ENCODE assay signal across 8 cellular contexts in genomic region chr14:90330203-90331196, GRCh38. TPM values are rescaled to one million over a fixed set of nuclear protein-coding genes. Genes with fewer than 3 reads are reported as not detected.
DNase-seq lines count a peak whose midpoint lies in the region; ATAC-seq lines count a peak whose summit lies in the region.

No MANE protein-coding gene starts in this region.

- H3K4me3 ChIP-seq in iPS-18c (ENCODE audit: insufficient read depth, low read depth, low read length) (peak overlapping the region; percentile 93), stomach smooth muscle (ENCODE audit: low read length in 2 of 2) (peak overlapping the region; percentile 83 to 90)

- no peaks in the 10 kb centered on the region for H3K9me3 Mint-ChIP-seq in T-helper 2 cell treated with Interferon-gamma antibody and Interleukin-4, amounts not matched to agents 5 μg/mL and 100 μg/mL, for 36 hours
- H3K9me3 Mint-ChIP-seq in activated CD8-positive, alpha-beta T cell treated with anti-CD3 and anti-CD28 coated beads, Interleukin-2, amount 10 ng/mL, durations not matched to agents 7 days and 5 days (ENCODE audit: insufficient read depth): no peaks in the 10 kb centered on the region

- peaks cover 14% of the 10 kb centered on the region for H3K27me3 Mint-ChIP-seq in T-helper 2 cell treated with Interferon-gamma antibody and Interleukin-4, amounts not matched to agents 5 μg/mL and 100 μg/mL, for 36 hours (ENCODE audit: low read depth)
- peaks cover 8% of the 10 kb centered on the region for H3K27me3 Mint-ChIP-seq in activated CD8-positive, alpha-beta T cell treated with anti-CD3 and anti-CD28 coated beads, Interleukin-2, amount 10 ng/mL, durations not matched to agents 7 days and 5 days (ENCODE audit: low read depth)

- H3K27me3 ChIP-seq in stomach smooth muscle (ENCODE audit: control insufficient read depth in 1 of 2, insufficient read depth in 2 of 2, low read length in 2 of 2): no peaks in the 10 kb centered on the region

- CTCF ChIA-PET in activated CD8-positive, alpha-beta T cell treated with anti-CD3 and anti-CD28 coated beads, Interleukin-2, amount 10 ng/mL, durations not matched to agents 7 days and 5 days (lab: Charles Lee): interaction anchor here (1.3 to 1.5 kb wide), 2 partner anchors 29 to 70 kb away, joined by 4 read pairs; no protein-coding TSS in a partner anchor

- no peaks in the 10 kb centered on the region for H3K9me3 ChIP-seq in iPS-18c (ENCODE audit: control insufficient read depth, insufficient read depth, low read length)
- H3K9me3 ChIP-seq in stomach smooth muscle (ENCODE audit: control insufficient read depth in 2 of 2, low read length in 2 of 2): no peaks in the 10 kb centered on the region

- H3K27ac Mint-ChIP-seq in T-helper 2 cell treated with Interferon-gamma antibody and Interleukin-4, amounts not matched to agents 5 μg/mL and 100 μg/mL, for 36 hours: peak overlapping the region; percentile 82
- H3K27ac Mint-ChIP-seq in activated CD8-positive, alpha-beta T cell treated with anti-CD3 and anti-CD28 coated beads, Interleukin-2, amount 10 ng/mL, durations not matched to agents 7 days and 5 days: peak overlapping the region; percentile 90

- POLR2A ChIA-PET in activated CD8-positive, alpha-beta T cell treated with anti-CD3 and anti-CD28 coated beads, Interleukin-2, amount 10 ng/mL, durations not matched to agents 7 days and 5 days (lab: Charles Lee): interaction anchor here (0.7 to 2.6 kb wide), 4 partner anchors 17 to 67 kb away, joined by 3 to 33 read pairs (median 4); partner anchors contain the start of gene CALM1

- peaks cover 3% of the 10 kb centered on the region for H3K36me3 Mint-ChIP-seq in T-helper 2 cell treated with Interferon-gamma antibody and Interleukin-4, amounts not matched to agents 5 μg/mL and 100 μg/mL, for 36 hours (ENCODE audit: low read depth)
- peaks cover 7% of the 10 kb centered on the region for H3K36me3 Mint-ChIP-seq in activated CD8-positive, alpha-beta T cell treated with anti-CD3 and anti-CD28 coated beads, Interleukin-2, amount 10 ng/mL, durations not matched to agents 7 days and 5 days (ENCODE audit: low read depth)

- H3K9ac ChIP-seq in stomach smooth muscle (ENCODE audit: low read length in 2 of 2): peak overlapping the region in 1 of 2 donors; percentile 83

- peaks cover 19% of the 10 kb centered on the region for H3K4me1 Mint-ChIP-seq in T-helper 2 cell treated with Interferon-gamma antibody and Interleukin-4, amounts not matched to agents 5 μg/mL and 100 μg/mL, for 36 hours (ENCODE audit: low read depth)
- peaks cover 20% of the 10 kb centered on the region for H3K4me1 Mint-ChIP-seq in activated CD8-positive, alpha-beta T cell treated with anti-CD3 and anti-CD28 coated beads, Interleukin-2, amount 10 ng/mL, durations not matched to agents 7 days and 5 days (ENCODE audit: low read depth)

- ATAC-seq in activated CD8-positive, alpha-beta T cell treated with anti-CD3 and anti-CD28 coated beads, Interleukin-2, amount 10 ng/mL, durations not matched to agents 7 days and 5 days: no peak
- no peak for ATAC-seq in GM21825 (IDR thresholded peaks at IDR 0.05; ENCODE audit: unreplicated experiment)

- intact Hi-C loops in posterior cingulate gyrus (cut with DNase I): loop anchor here (5.0 kb wide), 1 partner anchor 67 kb away; the partner anchor contains the start of gene CALM1

- H3K4me3 Mint-ChIP-seq in T-helper 2 cell treated with Interferon-gamma antibody and Interleukin-4, amounts not matched to agents 5 μg/mL and 100 μg/mL, for 36 hours: peak overlapping the region; percentile 89
- H3K4me3 Mint-ChIP-seq in activated CD8-positive, alpha-beta T cell treated with anti-CD3 and anti-CD28 coated beads, Interleukin-2, amount 10 ng/mL, durations not matched to agents 7 days and 5 days: peak overlapping the region; percentile 84

- peaks cover 5% of the 10 kb centered on the region for H3K4me1 ChIP-seq in stomach smooth muscle (ENCODE audit: control insufficient read depth, insufficient read depth, low read length)

- H3K27ac ChIP-seq in stomach smooth muscle (ENCODE audit: low read length): no peak overlapping the region

- no peaks in the 10 kb centered on the region for H3K36me3 ChIP-seq in stomach smooth muscle (ENCODE audit: control insufficient read depth in 2 of 2, insufficient read depth in 2 of 2, low read length in 2 of 2)

- no peak for DNase-seq in T-helper 2 cell treated with Interferon-gamma antibody and Interleukin-4, amounts not matched to agents 5 μg/mL and 100 μg/mL, for 36 hours (ENCODE audit: low spot score)
- DNase-seq in T-helper 2 cell: no peak
- no peak for DNase-seq in activated CD8-positive, alpha-beta T cell treated with anti-CD3 and anti-CD28 coated beads, Interleukin-2, amount 10 ng/mL, durations not matched to agents 7 days and 5 days
- no peak for DNase-seq in posterior cingulate gyrus
- no peak for DNase-seq in activated gamma-delta T cell treated with Interleukin-2 at 50 U/mL for 16 hours

RNA-seq across cellular contexts. Expression of gene NRDE2, which starts 1.2 kb away (rescaled TPM):
- 10 to 100 TPM; 22.1 to 23.5 TPM for total RNA-seq in activated CD8-positive, alpha-beta T cell treated with anti-CD3 and anti-CD28 coated beads, Interleukin-2, amount 10 ng/mL, durations not matched to agents 7 days and 5 days
